ENCODE assay signal across 8 cellular contexts in genomic region chr4:68347845-68348244, GRCh38. TPM values are rescaled to one million over a fixed set of nuclear protein-coding genes. Genes with fewer than 3 reads are reported as not detected.
DNase-seq lines count a peak whose midpoint lies in the region; ATAC-seq, FAIRE-seq and TF ChIP-seq lines count a peak whose summit lies in the region.

No MANE protein-coding gene starts in this region.

- H4K20me1 ChIP-seq in MM.1S (ENCODE audit: insufficient read depth, low read length) (peaks cover 44% of the 10 kb centered on the region), neural progenitor cell (ENCODE audit: low read depth) (peaks cover 65% of the 10 kb centered on the region)

- H3K4me1 ChIP-seq in MM.1S (ENCODE audit: low read length) (peaks cover 20% of the 10 kb centered on the region), neural progenitor cell (peaks cover 12% of the 10 kb centered on the region)
- H3K4me1 ChIP-seq in effector memory CD4-positive, alpha-beta T cell (ENCODE audit: control insufficient read depth, insufficient read depth, low read length, poor library complexity, severe bottlenecking), result peaks cover 19% of the 10 kb centered on the region

- H3K9me2 ChIP-seq in MM.1S (replicated peaks; ENCODE audit: insufficient read depth, low read length), result no peaks in the 10 kb centered on the region

- H3K79me2 ChIP-seq in MM.1S (ENCODE audit: low read length) (peaks cover 71% of the 10 kb centered on the region), neural progenitor cell (ENCODE audit: low read depth) (peaks cover 71% of the 10 kb centered on the region)

- no peak for ATAC-seq in CD4-positive, alpha-beta T cell (ENCODE audit: poor library complexity)

- H3K36me3 Mint-ChIP-seq in CD4-positive, alpha-beta T cell (ENCODE audit: low read depth), result peaks cover 57% of the 10 kb centered on the region
- H3K36me3 Mint-ChIP-seq in neural progenitor cell, result peaks cover 22% of the 10 kb centered on the region

- TF ChIP-seq CTCF in CD4-positive, alpha-beta T cell (IDR thresholded peaks at IDR 0.05), result no peak
- no peak for TF ChIP-seq CTCF in MM.1S (IDR thresholded peaks at IDR 0.05; ENCODE audit: low read length)
- TF ChIP-seq CTCF in neural progenitor cell (IDR thresholded peaks at IDR 0.05), result no peak

- H2AFZ ChIP-seq in MM.1S (ENCODE audit: low read length) (no peak overlapping the region), neural progenitor cell (replicated peaks) (no peak overlapping the region)

- peak overlapping the region; percentile 96; the same call in 1 of the 2 replicates for H3K9ac ChIP-seq in MM.1S (ENCODE audit: low read length)
- peak overlapping the region; percentile 97 for H3K9ac ChIP-seq in neural progenitor cell

- peak overlapping the region; percentile 100 for H3K27ac Mint-ChIP-seq in CD4-positive, alpha-beta T cell
- H3K27ac Mint-ChIP-seq in neural progenitor cell, result no peak overlapping the region

- no peaks in the 10 kb centered on the region for H3K36me3 ChIP-seq in MM.1S (replicated peaks; ENCODE audit: insufficient read depth, low read length)
- no peaks in the 10 kb centered on the region for H3K36me3 ChIP-seq in effector memory CD4-positive, alpha-beta T cell (ENCODE audit: control insufficient read depth, insufficient read depth, low read length)
- H3K36me3 ChIP-seq in neural progenitor cell, result no peaks in the 10 kb centered on the region

- H3K4me2 ChIP-seq in MM.1S (ENCODE audit: low read depth, low read length) (peak overlapping the region; percentile 96), neural progenitor cell (peak overlapping the region; percentile 89)

- H3K4me1 Mint-ChIP-seq in CD4-positive, alpha-beta T cell (ENCODE audit: low read depth), result peaks cover 65% of the 10 kb centered on the region
- H3K4me1 Mint-ChIP-seq in neural progenitor cell, result peaks cover 15% of the 10 kb centered on the region

- H3F3A ChIP-seq in MM.1S (ENCODE audit: insufficient read depth, low read length), result no peaks in the 10 kb centered on the region
- H3F3A ChIP-seq in neural progenitor cell (ENCODE audit: low read depth), result peaks cover 5% of the 10 kb centered on the region

- no peaks in the 10 kb centered on the region for H3K9me3 ChIP-seq in CD4-positive, alpha-beta T cell (ENCODE audit: control insufficient read depth, low read length)
- no peaks in the 10 kb centered on the region for H3K9me3 ChIP-seq in MM.1S (replicated peaks; ENCODE audit: insufficient read depth, low read length)
- H3K9me3 ChIP-seq in effector memory CD4-positive, alpha-beta T cell (ENCODE audit: control insufficient read depth, low read length), result no peaks in the 10 kb centered on the region
- no peaks in the 10 kb centered on the region for H3K9me3 ChIP-seq in neural progenitor cell (ENCODE audit: low read depth)

- H3K4me3 ChIP-seq in MM.1S (ENCODE audit: low read length), result peak overlapping the region; percentile 95
- peak overlapping the region; percentile 92 for H3K4me3 ChIP-seq in effector memory CD4-positive, alpha-beta T cell (ENCODE audit: insufficient read depth, low read depth, low read length, poor library complexity, severe bottlenecking)
- H3K4me3 ChIP-seq in neural progenitor cell, result peak overlapping the region; percentile 85

- no peaks in the 10 kb centered on the region for H3K9me3 Mint-ChIP-seq in CD4-positive, alpha-beta T cell
- H3K9me3 Mint-ChIP-seq in neural progenitor cell, result no peaks in the 10 kb centered on the region

- H3K4me3 Mint-ChIP-seq in CD4-positive, alpha-beta T cell, result peak overlapping the region; percentile 99
- peak overlapping the region; percentile 96 for H3K4me3 Mint-ChIP-seq in neural progenitor cell

- H3K27me3 ChIP-seq in CD4-positive, alpha-beta T cell (ENCODE audit: control insufficient read depth, insufficient read depth, low read length), result no peaks in the 10 kb centered on the region
- H3K27me3 ChIP-seq in MM.1S (replicated peaks; ENCODE audit: insufficient read depth, low read length) (no peaks in the 10 kb centered on the region), neural progenitor cell (no peaks in the 10 kb centered on the region)
- H3K27me3 ChIP-seq in effector memory CD4-positive, alpha-beta T cell (replicated peaks; ENCODE audit: control insufficient read depth, insufficient read depth, low read length, poor library complexity, severe bottlenecking), result no peaks in the 10 kb centered on the region

- CTCF ChIA-PET in CD4-positive, alpha-beta T cell (lab: Charles Lee), result no interaction called here

- intact Hi-C loops in CD4-positive, alpha-beta T cell (cut with DNase I, micrococcal nuclease), result loop anchor here (5.0 kb wide), 3 partner anchors 36 to 806 kb away; no protein-coding TSS in a partner anchor
- intact Hi-C loops in posterior vena cava (cut with DNase I), result no loop called here

- no peak for FAIRE-seq in RCC 7860 (lab: Jason Lieb, UNC)

- no peaks in the 10 kb centered on the region for H3K27me3 Mint-ChIP-seq in CD4-positive, alpha-beta T cell
- no peaks in the 10 kb centered on the region for H3K27me3 Mint-ChIP-seq in neural progenitor cell (ENCODE audit: insufficient read depth, low read depth)

- DNase-seq in CD4-positive, alpha-beta T cell, result no peak
- DNase-seq in MM.1S (no peak), neural progenitor cell (ENCODE audit: low spot score) (no peak), NCI-H1048 (lab: John Stamatoyannopoulos, UW) (no peak), posterior vena cava (ENCODE audit: low spot score) (no peak), RCC 7860 (ENCODE audit: low spot score) (no peak), cerebellar cortex (ENCODE audit: low spot score) (no peak)
- DNase-seq in effector memory CD4-positive, alpha-beta T cell, result no peak

- POLR2A ChIA-PET in CD4-positive, alpha-beta T cell (lab: Charles Lee), result no interaction called here

- no peak overlapping the region for H3K27ac ChIP-seq in CD4-positive, alpha-beta T cell (ENCODE audit: low read depth, low read length)
- H3K27ac ChIP-seq in MM.1S (ENCODE audit: low read length) (no peak overlapping the region), neural progenitor cell (no peak overlapping the region)
- no peak overlapping the region for H3K27ac ChIP-seq in effector memory CD4-positive, alpha-beta T cell (ENCODE audit: insufficient read depth, low read length, poor library complexity, severe bottlenecking)

RNA-seq across cellular contexts. Expression of gene YTHDC1, which starts 2.0 kb away (rescaled TPM):
- total RNA-seq in CD4-positive, alpha-beta T cell, result 100 to 1,000 TPM; 383 to 389 TPM
- total RNA-seq in neural progenitor cell (ENCODE audit: low replicate concordance) (73.0 and 108 TPM in 2 replicates), posterior vena cava (10 to 100 TPM; 57.4 to 57.8 TPM)

Comparison
In these comparisons a context has a peak if more than half of its experiments do, and no peak if none do; other contexts are left out.
1. intact Hi-C loops: an anchor here in CD4-positive, alpha-beta T cell (5.0 kb wide); none called in posterior vena cava.